27 cellular contexts compared by ENCODE assay signal in genomic region chr4:178192611-178193010, GRCh38.
DNase-seq lines count a peak whose midpoint lies in the region; ATAC-seq, FAIRE-seq and TF ChIP-seq lines count a peak whose summit lies in the region.
"Had no signal": no experiment of that assay in that cellular context is flagged by ENCODE, and none has a peak within 500 bp of the region (broad histone marks: within the 10 kb centered on the region; RNA-seq: fewer than 3 reads in every experiment).

No MANE protein-coding gene starts in this region.

- TF ChIP-seq CTCF in A549 (IDR thresholded peaks at IDR 0.05) (no peak), H1 (IDR thresholded peaks at IDR 0.05; ENCODE audit: control extremely low read depth in 1 of 3, insufficient read depth in 1 of 3, low read depth in 1 of 3, low read length in 3 of 3) (no peak)

- no peaks in the 10 kb centered on the region for H3K23me2 ChIP-seq in H1 (ENCODE audit: low read depth, low read length)

- H2AK5ac ChIP-seq in H1 (ENCODE audit: low read depth, low read length), result no peak overlapping the region

- no peak overlapping the region for H4K91ac ChIP-seq in H1 (replicated peaks; ENCODE audit: insufficient read length, low read length)

- no peak for TF ChIP-seq POLR2A in A549 (IDR thresholded peaks at IDR 0.05; ENCODE audit: low read length)
- TF ChIP-seq POLR2A in H1 (IDR thresholded peaks at IDR 0.05; ENCODE audit: control extremely low read depth in 1 of 2, low read depth in 2 of 2, low read length in 2 of 2), result no peak

- ATAC-seq in activated T-cell treated with anti-CD3 and anti-CD28 coated beads, Interleukin-2, amount 50 U/mL, for 72 hours (replicated peaks in 1 of 2), result no peak
- ATAC-seq in A549, result no peak
- ATAC-seq in stimulated activated memory B cell treated with anti-CD40 and anti-IgM and Interleukin-4, amounts not matched to agents 10 μg/mL and 1 μg/mL and 100 μg/mL, for 72 hours, result no peak
- ATAC-seq in HG02571 (IDR thresholded peaks at IDR 0.05; ENCODE audit: unreplicated experiment), result no peak
- ATAC-seq: GM12878 had no signal

- H3K27ac ChIP-seq in A549, result no peak overlapping the region
- H3K27ac ChIP-seq in SK-N-MC, result peak overlapping the region; percentile 7; the same call in 1 of the 2 replicates
- no peak overlapping the region for H3K27ac ChIP-seq in H1 (ENCODE audit: low read depth, low read length)
- H3K27ac ChIP-seq: 22Rv1, BLaER1 had no signal

- H3K4me1 Mint-ChIP-seq in activated T-cell treated with anti-CD3 and anti-CD28 coated beads, Interleukin-2, amount 50 U/mL, for 72 hours (ENCODE audit: low read depth), result no peaks in the 10 kb centered on the region
- no peaks in the 10 kb centered on the region for H3K4me1 Mint-ChIP-seq in stimulated activated memory B cell treated with anti-CD40 and anti-IgM and Interleukin-4, amounts not matched to agents 10 μg/mL and 1 μg/mL and 100 μg/mL, for 72 hours
- H3K4me1 Mint-ChIP-seq: CD14-positive monocyte; CD4-positive, alpha-beta memory T cell; CD4-positive, CD25-positive, alpha-beta regulatory T cell; CD8-positive, alpha-beta memory T cell had no signal

- no peaks in the 10 kb centered on the region for H3K27me3 Mint-ChIP-seq in activated T-cell treated with anti-CD3 and anti-CD28 coated beads, Interleukin-2, amount 50 U/mL, for 72 hours (ENCODE audit: low read depth)
- H3K27me3 Mint-ChIP-seq in stimulated activated memory B cell treated with anti-CD40 and anti-IgM and Interleukin-4, amounts not matched to agents 10 μg/mL and 1 μg/mL and 100 μg/mL, for 72 hours, result no peaks in the 10 kb centered on the region
- H3K27me3 Mint-ChIP-seq: CD4-positive, alpha-beta memory T cell; CD4-positive, CD25-positive, alpha-beta regulatory T cell; CD8-positive, alpha-beta memory T cell had no signal

- no peaks in the 10 kb centered on the region for H3K4me1 ChIP-seq in A549
- H3K4me1 ChIP-seq in H1 (replicated peaks in 1 of 4; ENCODE audit: control insufficient read depth in 3 of 4, insufficient read depth in 4 of 4, low read length in 3 of 4), result no peaks in the 10 kb centered on the region
- H3K4me1 ChIP-seq: BE2C, BLaER1 had no signal

- H3K36me3 ChIP-seq in SK-N-MC (ENCODE audit: insufficient read depth, low read length), result no peaks in the 10 kb centered on the region
- no peaks in the 10 kb centered on the region for H3K36me3 ChIP-seq in H1 (ENCODE audit: control insufficient read depth in 2 of 4, insufficient read depth in 4 of 4, low read length in 3 of 4)
- H3K36me3 ChIP-seq: BE2C, BLaER1 had no signal

- peaks cover 0 to 4% of the 10 kb centered on the region in 2 donors for H3K9me3 Mint-ChIP-seq in activated T-cell treated with anti-CD3 and anti-CD28 coated beads, Interleukin-2, amount 50 U/mL, for 72 hours
- H3K9me3 Mint-ChIP-seq in stimulated activated memory B cell treated with anti-CD40 and anti-IgM and Interleukin-4, amounts not matched to agents 10 μg/mL and 1 μg/mL and 100 μg/mL, for 72 hours, result peaks cover 5% of the 10 kb centered on the region

- FAIRE-seq in A549 (lab: Jason Lieb, UNC) (no peak), H1 (lab: Jason Lieb, UNC) (no peak)
- FAIRE-seq: GM12878, GM12892, GM18507 had no signal

- H3K56ac ChIP-seq in H1 (replicated peaks; ENCODE audit: insufficient read length, low read depth, low read length), result no peak overlapping the region

- CTCF ChIA-PET in A549 (lab: Yijun Ruan, JAX) (no interaction called here), H1 (lab: Charles Lee; ENCODE audit: partially characterized antibody) (interaction anchor here (0.7 kb wide), 1 partner anchor 1445 kb away, joined by 4 read pairs; no protein-coding TSS in a partner anchor)

- H3K9me3 ChIP-seq in A549 (no peaks in the 10 kb centered on the region), SK-N-MC (ENCODE audit: low read depth, low read length) (no peaks in the 10 kb centered on the region), H1 (ENCODE audit: insufficient read depth in 2 of 2, low read depth in 1 of 2, low read length in 1 of 2) (no peaks in the 10 kb centered on the region)
- H3K9me3 ChIP-seq: BE2C, BLaER1 had no signal

- no peaks in the 10 kb centered on the region for H3K79me2 ChIP-seq in H1 (ENCODE audit: control insufficient read depth in 1 of 2, insufficient read depth in 2 of 2, low read length in 2 of 2)

- no peak overlapping the region for H3K4ac ChIP-seq in H1 (replicated peaks; ENCODE audit: insufficient read length, low read depth, low read length)

- no peak overlapping the region for H3K4me3 Mint-ChIP-seq in activated T-cell treated with anti-CD3 and anti-CD28 coated beads, Interleukin-2, amount 50 U/mL, for 72 hours
- no peak overlapping the region for H3K4me3 Mint-ChIP-seq in stimulated activated memory B cell treated with anti-CD40 and anti-IgM and Interleukin-4, amounts not matched to agents 10 μg/mL and 1 μg/mL and 100 μg/mL, for 72 hours
- H3K4me3 Mint-ChIP-seq: CD14-positive monocyte; CD4-positive, alpha-beta memory T cell; CD4-positive, CD25-positive, alpha-beta regulatory T cell; CD8-positive, alpha-beta memory T cell had no signal

- no peak overlapping the region for H2BK120ac ChIP-seq in H1 (replicated peaks; ENCODE audit: low read depth, low read length)

- POLR2A ChIA-PET in A549 (lab: Yijun Ruan, JAX), result no interaction called here
- POLR2A ChIA-PET in H1 (lab: Charles Lee; ENCODE audit: partially characterized antibody), result no interaction called here

- TF ChIP-seq RAD21 in A549 (conservative IDR thresholded peaks at IDR 0.05 in 1 of 2, IDR thresholded peaks at IDR 0.05 in 1 of 2) (no peak), H1 (IDR thresholded peaks at IDR 0.05 in 1 of 2, conservative IDR thresholded peaks at IDR 0.05 in 1 of 2; ENCODE audit: low read depth in 2 of 2, low read length in 2 of 2) (no peak)

- H2BK12ac ChIP-seq in H1 (ENCODE audit: low read depth, low read length), result no peak overlapping the region

- no peak overlapping the region for H4K5ac ChIP-seq in H1 (ENCODE audit: insufficient read length, low read depth, low read length)

- H3K18ac ChIP-seq in H1 (ENCODE audit: extremely low read depth, low read length), result no peak overlapping the region

- H2BK5ac ChIP-seq in H1 (ENCODE audit: low read depth, low read length), result no peak overlapping the region

- H2AFZ ChIP-seq in H1 (ENCODE audit: low read length), result no peak overlapping the region

- TF ChIP-seq EP300 in A549 (IDR thresholded peaks at IDR 0.05) (no peak), H1 (IDR thresholded peaks at IDR 0.05; ENCODE audit: borderline replicate concordance in 1 of 2, low read depth in 2 of 2, low read length in 2 of 2) (no peak)

- DNase-seq in activated T-cell treated with anti-CD3 and anti-CD28 coated beads, Interleukin-2, amount 50 U/mL, for 72 hours, result no peak
- DNase-seq in activated T-cell treated with anti-CD3 and anti-CD28 coated beads, Interleukin-2, amount 50 U/mL, for 48 hours, result no peak
- DNase-seq in A549 (ENCODE audit: low read depth in 1 of 2, low spot score in 1 of 2) (no peak), SK-N-MC (ENCODE audit: low read depth, low spot score) (no peak), H1 (ENCODE audit: low read depth in 1 of 2, low spot score in 2 of 2) (no peak)
- DNase-seq: ACHN; BE2C; C1 segment of cervical spinal cord; CD4-positive, alpha-beta memory T cell; CD4-positive, CD25-positive, alpha-beta regulatory T cell; CD8-positive, alpha-beta memory T cell; COR-L47; DMS 273 treated with DMSO at 0.1 percent for 48 hours; DMS153; DMS53; DMS79; DND-41; EL; GDM1 had no signal

- no peaks in the 10 kb centered on the region for H4K20me1 ChIP-seq in H1 (replicated peaks in 1 of 2; ENCODE audit: control insufficient read depth in 1 of 2, insufficient read depth in 2 of 2, low read length in 2 of 2)
- H4K20me1 ChIP-seq: BLaER1 had no signal

- H2BK15ac ChIP-seq in H1 (ENCODE audit: low read length), result no peak overlapping the region

- H3K4me3 ChIP-seq in A549 (no peak overlapping the region), SK-N-MC (peak overlapping the region; percentile 7; the same call in 1 of the 2 replicates), H1 (ENCODE audit: extremely low read depth in 1 of 4, insufficient read depth in 2 of 4, low read depth in 3 of 4, low read length in 4 of 4) (no peak overlapping the region)
- H3K4me3 ChIP-seq: BLaER1, GM12878 had no signal

- no peak overlapping the region for H2BK20ac ChIP-seq in H1 (ENCODE audit: low read length)

- H3K36me3 Mint-ChIP-seq in activated T-cell treated with anti-CD3 and anti-CD28 coated beads, Interleukin-2, amount 50 U/mL, for 72 hours (ENCODE audit: insufficient read depth in 2 of 2), result no peaks in the 10 kb centered on the region
- no peaks in the 10 kb centered on the region for H3K36me3 Mint-ChIP-seq in stimulated activated memory B cell treated with anti-CD40 and anti-IgM and Interleukin-4, amounts not matched to agents 10 μg/mL and 1 μg/mL and 100 μg/mL, for 72 hours
- H3K36me3 Mint-ChIP-seq: CD14-positive monocyte; CD4-positive, alpha-beta memory T cell; CD4-positive, CD25-positive, alpha-beta regulatory T cell; CD8-positive, alpha-beta memory T cell had no signal

- peak overlapping the region; percentile 59 for H3K27ac Mint-ChIP-seq in activated T-cell treated with anti-CD3 and anti-CD28 coated beads, Interleukin-2, amount 50 U/mL, for 72 hours
- no peak overlapping the region for H3K27ac Mint-ChIP-seq in stimulated activated memory B cell treated with anti-CD40 and anti-IgM and Interleukin-4, amounts not matched to agents 10 μg/mL and 1 μg/mL and 100 μg/mL, for 72 hours
- H3K27ac Mint-ChIP-seq: CD14-positive monocyte; CD4-positive, alpha-beta memory T cell; CD4-positive, CD25-positive, alpha-beta regulatory T cell had no signal

- no peak overlapping the region for H3K23ac ChIP-seq in H1 (ENCODE audit: insufficient read length)

- no peak overlapping the region for H3K4me2 ChIP-seq in A549
- no peak overlapping the region for H3K4me2 ChIP-seq in H1 (ENCODE audit: insufficient read depth in 1 of 2, low read depth in 2 of 2, low read length in 2 of 2)
- H3K4me2 ChIP-seq: BLaER1 had no signal

- peaks cover 0 to 2% (median 0%) of the 10 kb centered on the region in 4 experiments; a peak in 1 of 7 replicates for H3K27me3 ChIP-seq in H1 (replicated peaks in 1 of 4; ENCODE audit: control insufficient read depth in 3 of 4, extremely low read depth in 1 of 4, insufficient read depth in 3 of 4, low read length in 3 of 4)
- H3K27me3 ChIP-seq: BE2C, BLaER1 had no signal

- no peak overlapping the region for H3K14ac ChIP-seq in H1 (ENCODE audit: insufficient read length)

- H4K8ac ChIP-seq in H1 (ENCODE audit: extremely low read depth, insufficient read depth, low read length), result no peak overlapping the region

- no peaks in the 10 kb centered on the region for H3K79me1 ChIP-seq in H1 (ENCODE audit: low read depth, low read length)

- H3K9ac ChIP-seq in SK-N-MC (ENCODE audit: insufficient read length), result no peak overlapping the region
- no peak overlapping the region for H3K9ac ChIP-seq in H1 (replicated peaks in 1 of 4; ENCODE audit: extremely low read depth in 1 of 4, low read depth in 3 of 4, low read length in 3 of 4)
- H3K9ac ChIP-seq: BLaER1 had no signal

TF ChIP-seq in A549, 52 proteins besides CTCF, POLR2A, EP300 and RAD21:
- TF ChIP-seq CEBPB (IDR thresholded peaks at IDR 0.05) (no peak), MAFK (IDR thresholded peaks at IDR 0.05; ENCODE audit: partially characterized antibody) (peak; percentile 79)
TF ChIP-seq in A549: peak in this region for 1.

TF ChIP-seq in H1, 55 proteins besides CTCF, POLR2A, EP300 and RAD21 (continues in another document):
- TF ChIP-seq POLR2AphosphoS5 (IDR thresholded peaks at IDR 0.05; ENCODE audit: low read depth, low read length) (no peak), RXRA (IDR thresholded peaks at IDR 0.05; ENCODE audit: insufficient read depth, low read depth, low read length) (no peak)
